Comparison of ENCODE assay signal across 8 cellular contexts in genomic region chr17:1710807-1711553, GRCh38. TPM values are rescaled to one million over a fixed set of nuclear protein-coding genes. Genes with fewer than 3 reads are reported as not detected.
DNase-seq lines count a peak whose midpoint lies in the region; ATAC-seq and TF ChIP-seq lines count a peak whose summit lies in the region.

No MANE protein-coding gene starts in this region.

- DNase-seq in activated T-cell treated with anti-CD3 and anti-CD28 coated beads, Interleukin-2, amount 50 U/mL, for 4 hours, result no peak
- no peak for DNase-seq in activated T-cell treated with anti-CD3 and anti-CD28 coated beads, Interleukin-2, amount 50 U/mL, for 48 hours
- no peak for DNase-seq in breast epithelium (ENCODE audit: low spot score in 2 of 2)
- DNase-seq in lower leg skin (ENCODE audit: low spot score in 2 of 2), result no peak
- DNase-seq in transverse colon, result no peak
- DNase-seq in NCI-H146 treated with DMSO at 0.1 percent for 48 hours (lab: John Stamatoyannopoulos, UW; ENCODE audit: unreplicated experiment), result no peak
- DNase-seq in NCI-H69 (lab: John Stamatoyannopoulos, UW), result no peak

- H3K9me3 ChIP-seq in breast epithelium (no peaks in the 10 kb centered on the region), transverse colon (no peaks in the 10 kb centered on the region)

- TF ChIP-seq EP300 in transverse colon (IDR thresholded peaks at IDR 0.05; ENCODE audit: low read depth), result no peak

- no peak for ATAC-seq in activated T-cell treated with anti-CD3 and anti-CD28 coated beads, Interleukin-2, amount 50 U/mL, for 4 hours
- no peak for ATAC-seq in HG03469 (IDR thresholded peaks at IDR 0.05; ENCODE audit: unreplicated experiment)

- H3K27me3 ChIP-seq in breast epithelium (no peaks in the 10 kb centered on the region), transverse colon (no peaks in the 10 kb centered on the region)

- TF ChIP-seq CTCF in breast epithelium (IDR thresholded peaks at IDR 0.05) (no peak), lower leg skin (IDR thresholded peaks at IDR 0.05) (no peak), transverse colon (IDR thresholded peaks at IDR 0.05) (no peak)

- in situ Hi-C loops in transverse colon (cut with MboI; ENCODE audit: low pct_ligation_motif_present in 1 of 4, low pct_unique_long_range_greater_than_20kb in 1 of 4, low sequenced_read_pairs in 3 of 4), result loop anchor here in 2 of 4 donors (25.0 kb wide), 2 partner anchors 101 to 326 kb away; partner anchors contain the start of genes DPH1 (in 1 of the 2), OVCA2 (in 1 of the 2) and RTN4RL1 (in 1 of the 2)

- TF ChIP-seq POLR2A in breast epithelium (IDR thresholded peaks at IDR 0.05), result no peak
- TF ChIP-seq POLR2A in lower leg skin (IDR thresholded peaks at IDR 0.05), result no peak
- no peak for TF ChIP-seq POLR2A in transverse colon (IDR thresholded peaks at IDR 0.05)

- intact Hi-C loops in breast epithelium (cut with DNase I; ENCODE audit: low total_unique reads) (no loop called here), lower leg skin (cut with DNase I; ENCODE audit: low total_unique reads) (no loop called here), transverse colon (cut with DNase I; ENCODE audit: low total_unique reads) (loop anchor here (10.0 kb wide), 1 partner anchor 56 kb away; no protein-coding TSS in a partner anchor)

- H3K4me3 Mint-ChIP-seq in activated T-cell treated with anti-CD3 and anti-CD28 coated beads, Interleukin-2, amount 50 U/mL, for 4 hours, result peak overlapping the region; percentile 62

- H3K4me3 ChIP-seq in breast epithelium (peak overlapping the region; percentile 67 to 97 (median 82)), lower leg skin (ENCODE audit: low read depth, poor library complexity, severe bottlenecking) (peak overlapping the region; percentile 49), transverse colon (peak overlapping the region; percentile 60 to 88 (median 82))

- H3K36me3 ChIP-seq in breast epithelium (no peaks in the 10 kb centered on the region), transverse colon (peaks cover 0 to 8% (median 4%) of the 10 kb centered on the region in 4 donors)

- H3K9me3 Mint-ChIP-seq in activated T-cell treated with anti-CD3 and anti-CD28 coated beads, Interleukin-2, amount 50 U/mL, for 4 hours, result no peaks in the 10 kb centered on the region

- peaks cover 27% of the 10 kb centered on the region for H3K4me1 Mint-ChIP-seq in activated T-cell treated with anti-CD3 and anti-CD28 coated beads, Interleukin-2, amount 50 U/mL, for 4 hours (ENCODE audit: low read depth)

- 29 to 31% methylated on average over 14 of the region's 14 CpGs for WGBS in lower leg skin, 2 donors
- WGBS in transverse colon (ENCODE audit: low coverage in 1 of 2), 2 donors, result 40% methylated on average over 14 of the region's 14 CpGs; no CpG with 5 or more reads in 1 of the 2 donors

- H3K4me1 ChIP-seq in breast epithelium, result peaks cover 8 to 14% of the 10 kb centered on the region in 2 donors
- H3K4me1 ChIP-seq in transverse colon, result peaks cover 20 to 51% (median 35%) of the 10 kb centered on the region in 4 donors

- H3K27me3 Mint-ChIP-seq in activated T-cell treated with anti-CD3 and anti-CD28 coated beads, Interleukin-2, amount 50 U/mL, for 4 hours (ENCODE audit: low read depth), result peaks cover 17% of the 10 kb centered on the region

- H3K36me3 Mint-ChIP-seq in activated T-cell treated with anti-CD3 and anti-CD28 coated beads, Interleukin-2, amount 50 U/mL, for 4 hours (ENCODE audit: insufficient read depth), result peaks cover 5% of the 10 kb centered on the region

- peak overlapping the region; percentile 82 to 89 for H3K27ac ChIP-seq in breast epithelium
- peak overlapping the region; percentile 95 to 99 (median 98) for H3K27ac ChIP-seq in transverse colon

RNA-seq across cellular contexts. Expression of gene TLCD2, which starts 0.8 kb away (rescaled TPM):
- under 1 TPM; 0.08 to 0.19 (median 0.13) TPM for total RNA-seq in activated T-cell treated with anti-CD3 and anti-CD28 coated beads, Interleukin-2, amount 50 U/mL, for 4 hours
- total RNA-seq in breast epithelium (10 to 100 TPM in 1 of 3 donors, 1 to 10 TPM in 2; 3.7 to 10.9 (median 6.9) TPM), lower leg skin (1 to 10 TPM in 3 of 4 donors, under 1 TPM in 1; 0.99 to 4.5 (median 2.8) TPM), transverse colon (10 to 100 TPM; 21.6 to 48.6 (median 31.5) TPM)

RNA-seq across cellular contexts. Expression of gene WDR81, which starts 13.5 kb away (rescaled TPM):
- total RNA-seq in activated T-cell treated with anti-CD3 and anti-CD28 coated beads, Interleukin-2, amount 50 U/mL, for 4 hours, result 10 to 100 TPM; 21.1 to 24.0 (median 21.5) TPM
- 10 to 100 TPM; 36.6 to 52.6 (median 41.6) TPM for total RNA-seq in breast epithelium
- total RNA-seq in lower leg skin, result 10 to 100 TPM; 42.9 to 64.4 (median 49.2) TPM
- 10 to 100 TPM; 26.1 to 73.7 (median 35.7) TPM for total RNA-seq in transverse colon

RNA-seq across cellular contexts. Expression of gene PRPF8, which starts 26.3 kb away (rescaled TPM):
- total RNA-seq in activated T-cell treated with anti-CD3 and anti-CD28 coated beads, Interleukin-2, amount 50 U/mL, for 4 hours, result 100 to 1,000 TPM; 506 to 585 (median 522) TPM
- total RNA-seq in breast epithelium, result 100 to 1,000 TPM; 173 to 183 (median 176) TPM
- 100 to 1,000 TPM; 140 to 228 (median 173) TPM for total RNA-seq in lower leg skin
- 100 to 1,000 TPM; 155 to 410 (median 169) TPM for total RNA-seq in transverse colon

RNA-seq across cellular contexts. Expression of gene SERPINF2, which starts 31.7 kb away (rescaled TPM):
- total RNA-seq in activated T-cell treated with anti-CD3 and anti-CD28 coated beads, Interleukin-2, amount 50 U/mL, for 4 hours, result under 1 TPM; 0.45 to 0.60 (median 0.56) TPM
- total RNA-seq in breast epithelium (10 to 100 TPM; 18.4 to 30.1 (median 21.3) TPM), lower leg skin (1 to 10 TPM; 1.2 to 9.0 (median 5.9) TPM), transverse colon (10 to 100 TPM in 1 of 4 donors, 1 to 10 TPM in 2, not detected in 1; 3.2 to 10.5 (median 3.4) TPM)

RNA-seq across cellular contexts. Expression of gene SERPINF1, which starts 50.9 kb away (rescaled TPM):
- total RNA-seq in activated T-cell treated with anti-CD3 and anti-CD28 coated beads, Interleukin-2, amount 50 U/mL, for 4 hours, result 1 to 10 TPM; 1.1 to 1.3 (median 1.3) TPM
- total RNA-seq in breast epithelium (1,000 to 10,000 TPM in 1 of 3 donors, 100 to 1,000 TPM in 2; 427 to 3,050 (median 615) TPM), lower leg skin (100 to 1,000 TPM; 102 to 391 (median 114) TPM), transverse colon (100 to 1,000 TPM in 3 of 4 donors, 10 to 100 TPM in 1; 88.3 to 340 (median 114) TPM)
